8 cellular contexts compared by ENCODE assay signal in genomic region chr3:50359760-50360110, GRCh38. TPM values are rescaled to one million over a fixed set of nuclear protein-coding genes. Genes with fewer than 3 reads are reported as not detected.
DNase-seq lines count a peak whose midpoint lies in the region; ATAC-seq and TF ChIP-seq lines count a peak whose summit lies in the region.

No MANE protein-coding gene starts in this region.

- H3K27ac ChIP-seq in BLaER1 (no peak overlapping the region), mesendoderm (ENCODE audit: low read depth, low read length) (no peak overlapping the region)

- CTCF ChIA-PET in activated CD8-positive, alpha-beta T cell treated with anti-CD3 and anti-CD28 coated beads, Interleukin-2, amount 10 ng/mL, durations not matched to agents 7 days and 5 days (lab: Charles Lee): interaction anchor here (1.2 kb wide), 1 partner anchor 10 kb away, joined by 5 read pairs; the partner anchor contains the start of genes CYB561D2 and NPRL2
- CTCF ChIA-PET in GM10248 (lab: Yijun Ruan, JAX): interaction anchor here (1.5 to 2.8 kb wide), 2 partner anchors 9 to 12 kb away, joined by 3 to 11 read pairs; no protein-coding TSS in a partner anchor

- H2BK5ac ChIP-seq in mesendoderm (ENCODE audit: low read length): no peak overlapping the region

- H3K4me3 Mint-ChIP-seq in HFFc6: peak overlapping the region; percentile 97
- peak overlapping the region; percentile 96 for H3K4me3 Mint-ChIP-seq in activated CD8-positive, alpha-beta T cell treated with anti-CD3 and anti-CD28 coated beads, Interleukin-2, amount 10 ng/mL, durations not matched to agents 7 days and 5 days

- no peak overlapping the region for H4K8ac ChIP-seq in mesendoderm (ENCODE audit: low read depth, low read length)

- H3K36me3 Mint-ChIP-seq in HFFc6 (ENCODE audit: low read depth): peaks cover 19% of the 10 kb centered on the region
- peaks cover 21% of the 10 kb centered on the region for H3K36me3 Mint-ChIP-seq in activated CD8-positive, alpha-beta T cell treated with anti-CD3 and anti-CD28 coated beads, Interleukin-2, amount 10 ng/mL, durations not matched to agents 7 days and 5 days (ENCODE audit: low read depth)

- no peak for ATAC-seq in activated CD8-positive, alpha-beta T cell treated with anti-CD3 and anti-CD28 coated beads, Interleukin-2, amount 10 ng/mL, durations not matched to agents 7 days and 5 days
- ATAC-seq in GM19397 (IDR thresholded peaks at IDR 0.05; ENCODE audit: unreplicated experiment): no peak

- POLR2A ChIA-PET in activated CD8-positive, alpha-beta T cell treated with anti-CD3 and anti-CD28 coated beads, Interleukin-2, amount 10 ng/mL, durations not matched to agents 7 days and 5 days (lab: Charles Lee): interaction anchor here (0.8 to 1.6 kb wide), 3 partner anchors 9 to 22 kb away, joined by 3 to 9 read pairs (median 4); partner anchors contain the start of genes CYB561D2, NPRL2 and RASSF1
- POLR2A ChIA-PET in GM10248 (lab: Yijun Ruan, JAX): interaction anchor here (0.7 kb wide), 1 partner anchor 10 kb away, joined by 3 read pairs; the partner anchor contains the start of gene NPRL2

- H3K9ac ChIP-seq in BLaER1 (no peak overlapping the region), mesendoderm (ENCODE audit: low read length) (peak overlapping the region; percentile 44)

- no peak overlapping the region for H2BK120ac ChIP-seq in mesendoderm (ENCODE audit: low read depth, low read length)

- no peak overlapping the region for H3K23ac ChIP-seq in mesendoderm (ENCODE audit: low read length)

- TF ChIP-seq POLR2A in erythroblast (IDR thresholded peaks at IDR 0.05; ENCODE audit: low read length): no peak

- TF ChIP-seq CTCF in HFFc6 (IDR thresholded peaks at IDR 0.05): no peak
- TF ChIP-seq CTCF in GM10248 (IDR thresholded peaks at IDR 0.05; ENCODE audit: control extremely low read depth, extremely low read depth, low read depth, missing control alignments): no peak

- H3K56ac ChIP-seq in mesendoderm (ENCODE audit: low read length): peak overlapping the region; percentile 77

- H3K9me3 Mint-ChIP-seq in HFFc6: no peaks in the 10 kb centered on the region
- H3K9me3 Mint-ChIP-seq in activated CD8-positive, alpha-beta T cell treated with anti-CD3 and anti-CD28 coated beads, Interleukin-2, amount 10 ng/mL, durations not matched to agents 7 days and 5 days (ENCODE audit: insufficient read depth): no peaks in the 10 kb centered on the region

- H3K27ac Mint-ChIP-seq in HFFc6: peak overlapping the region; percentile 91; the same call in 1 of the 2 replicates
- peak overlapping the region; percentile 93 for H3K27ac Mint-ChIP-seq in activated CD8-positive, alpha-beta T cell treated with anti-CD3 and anti-CD28 coated beads, Interleukin-2, amount 10 ng/mL, durations not matched to agents 7 days and 5 days

- H2AK5ac ChIP-seq in mesendoderm (ENCODE audit: low read length): no peak overlapping the region

- peaks cover 44% of the 10 kb centered on the region for H4K20me1 ChIP-seq in BLaER1

- peak overlapping the region; percentile 53 for H3K4me2 ChIP-seq in BLaER1
- peak overlapping the region; percentile 92 for H3K4me2 ChIP-seq in mesendoderm (ENCODE audit: low read length)

- DNase-seq in HFFc6 (no peak), mesendoderm (no peak), GM10248 (ENCODE audit: extremely low spot score) (no peak), erythroblast (lab: John Stamatoyannopoulos, UW) (no peak), NCI-H345 treated with DMSO at 0.1 percent for 48 hours (lab: John Stamatoyannopoulos, UW; ENCODE audit: unreplicated experiment) (no peak)
- DNase-seq in activated CD8-positive, alpha-beta T cell treated with anti-CD3 and anti-CD28 coated beads, Interleukin-2, amount 10 ng/mL, durations not matched to agents 7 days and 5 days: no peak

- peak overlapping the region; percentile 21 for H4K5ac ChIP-seq in mesendoderm (ENCODE audit: low read length)

- no peaks in the 10 kb centered on the region for H3K9me3 ChIP-seq in BLaER1

- peaks cover 33% of the 10 kb centered on the region for H3K4me1 Mint-ChIP-seq in HFFc6 (ENCODE audit: low read depth)
- H3K4me1 Mint-ChIP-seq in activated CD8-positive, alpha-beta T cell treated with anti-CD3 and anti-CD28 coated beads, Interleukin-2, amount 10 ng/mL, durations not matched to agents 7 days and 5 days (ENCODE audit: low read depth): peaks cover 53% of the 10 kb centered on the region

- peaks cover 17% of the 10 kb centered on the region for H3K79me2 ChIP-seq in mesendoderm (ENCODE audit: control insufficient read depth, insufficient read depth, low read length)

- no CpG with 5 or more reads among the region's 8 CpGs for WGBS in mesendoderm (ENCODE audit: extremely low coverage, insufficient coverage, low lambda C conversion rate)

- no peak overlapping the region for H3K18ac ChIP-seq in mesendoderm (ENCODE audit: low read length)

- peaks cover 38% of the 10 kb centered on the region for H3K36me3 ChIP-seq in BLaER1
- H3K36me3 ChIP-seq in mesendoderm (ENCODE audit: control insufficient read depth, insufficient read depth, low read length): peaks cover 3% of the 10 kb centered on the region

- H3K27me3 ChIP-seq in BLaER1: no peaks in the 10 kb centered on the region
- H3K27me3 ChIP-seq in mesendoderm (ENCODE audit: insufficient read depth, low read length, poor library complexity): no peaks in the 10 kb centered on the region

- peaks cover 28% of the 10 kb centered on the region for H3K79me1 ChIP-seq in mesendoderm (ENCODE audit: low read length)

- no peak overlapping the region for H3K4me3 ChIP-seq in BLaER1
- peak overlapping the region; percentile 44 for H3K4me3 ChIP-seq in mesendoderm (ENCODE audit: low read length)

- H3K4me1 ChIP-seq in BLaER1 (peaks cover 57% of the 10 kb centered on the region), mesendoderm (ENCODE audit: control insufficient read depth, low read depth, low read length) (peaks cover 18% of the 10 kb centered on the region)

- no peak overlapping the region for H2BK15ac ChIP-seq in mesendoderm (replicated peaks; ENCODE audit: low read depth)

- H3K27me3 Mint-ChIP-seq in HFFc6 (ENCODE audit: insufficient read depth): peaks cover 3% of the 10 kb centered on the region; the same call in 1 of the 2 replicates
- H3K27me3 Mint-ChIP-seq in activated CD8-positive, alpha-beta T cell treated with anti-CD3 and anti-CD28 coated beads, Interleukin-2, amount 10 ng/mL, durations not matched to agents 7 days and 5 days (ENCODE audit: low read depth): peaks cover 5% of the 10 kb centered on the region

- H3K4ac ChIP-seq in mesendoderm (ENCODE audit: low read depth, low read length): no peak overlapping the region

RNA-seq across cellular contexts. Expression of gene TMEM115, which starts 0.4 kb away (rescaled TPM):
- 10 to 100 TPM; 51.7 to 65.7 (median 54.4) TPM for total RNA-seq in HFFc6 (2021; fragmentation: NEBNext Ultra II Directional; extraction: Animal tissue kit (Norgen Biotek cat#: 25700))
- total RNA-seq in activated CD8-positive, alpha-beta T cell treated with anti-CD3 and anti-CD28 coated beads, Interleukin-2, amount 10 ng/mL, durations not matched to agents 7 days and 5 days: 10 to 100 TPM; 18.0 to 18.9 TPM
- polyA plus RNA-seq in mesendoderm (2013, experiment 1 of 2): 24.8 TPM
- 23.9 TPM for polyA plus RNA-seq in mesendoderm (2013, experiment 2 of 2)

RNA-seq across cellular contexts. Expression of gene CYB561D2, which starts 9.1 kb away (rescaled TPM):
- total RNA-seq in HFFc6 (2021; fragmentation: NEBNext Ultra II Directional; extraction: Animal tissue kit (Norgen Biotek cat#: 25700)): 10 to 100 TPM; 20.5 to 25.2 (median 24.0) TPM
- 10 to 100 TPM; 42.5 to 43.6 TPM for total RNA-seq in activated CD8-positive, alpha-beta T cell treated with anti-CD3 and anti-CD28 coated beads, Interleukin-2, amount 10 ng/mL, durations not matched to agents 7 days and 5 days
- 7.8 TPM for polyA plus RNA-seq in mesendoderm (2013, experiment 1 of 2)
- polyA plus RNA-seq in mesendoderm (2013, experiment 2 of 2): 8.6 TPM

RNA-seq across cellular contexts. Expression of gene NPRL2, which starts 9.2 kb away (rescaled TPM):
- total RNA-seq in HFFc6 (2021; fragmentation: NEBNext Ultra II Directional; extraction: Animal tissue kit (Norgen Biotek cat#: 25700)): 10 to 100 TPM; 12.3 to 18.7 (median 17.4) TPM
- total RNA-seq in activated CD8-positive, alpha-beta T cell treated with anti-CD3 and anti-CD28 coated beads, Interleukin-2, amount 10 ng/mL, durations not matched to agents 7 days and 5 days: 10 to 100 TPM; 59.8 to 60.3 TPM
- polyA plus RNA-seq in mesendoderm (2013, experiment 1 of 2): 9.4 TPM
- 9.6 TPM for polyA plus RNA-seq in mesendoderm (2013, experiment 2 of 2)

RNA-seq across cellular contexts. Expression of gene ZMYND10, which starts 14.2 kb away (rescaled TPM):
- total RNA-seq in HFFc6 (2021; fragmentation: NEBNext Ultra II Directional; extraction: Animal tissue kit (Norgen Biotek cat#: 25700)): 1 to 10 TPM in 2 of 6 experiments, under 1 TPM in 3, not detected in 1; 0.78 to 1.3 (median 0.83) TPM
- total RNA-seq in activated CD8-positive, alpha-beta T cell treated with anti-CD3 and anti-CD28 coated beads, Interleukin-2, amount 10 ng/mL, durations not matched to agents 7 days and 5 days: 1 to 10 TPM; 5.0 to 5.1 TPM
- 0.18 TPM for polyA plus RNA-seq in mesendoderm (2013, experiment 1 of 2)
- polyA plus RNA-seq in mesendoderm (2013, experiment 2 of 2): 0.13 TPM

RNA-seq across cellular contexts. Expression of gene RASSF1, which starts 19.1 kb away (rescaled TPM):
- total RNA-seq in HFFc6 (2021; fragmentation: NEBNext Ultra II Directional; extraction: Animal tissue kit (Norgen Biotek cat#: 25700)): 10 to 100 TPM; 30.9 to 37.0 (median 34.1) TPM
- 100 to 1,000 TPM; 172 to 174 TPM for total RNA-seq in activated CD8-positive, alpha-beta T cell treated with anti-CD3 and anti-CD28 coated beads, Interleukin-2, amount 10 ng/mL, durations not matched to agents 7 days and 5 days
- 6.8 TPM for polyA plus RNA-seq in mesendoderm (2013, experiment 1 of 2)
- 7.2 TPM for polyA plus RNA-seq in mesendoderm (2013, experiment 2 of 2)
